Comparison of ENCODE assay signal across 18 cellular contexts in genomic region chr7:1095621-1096155, GRCh38. TPM values are rescaled to one million over a fixed set of nuclear protein-coding genes. Genes with fewer than 3 reads are reported as not detected.
A peak's percentile ranks its signal among the peaks of the same experiment; 100 is the strongest.
DNase-seq lines count a peak whose midpoint lies in the region; ATAC-seq and TF ChIP-seq lines count a peak whose summit lies in the region.
"Had no signal": no experiment of that assay in that cellular context is flagged by ENCODE, and none has a peak within 500 bp of the region (broad histone marks: within the 10 kb centered on the region; RNA-seq: fewer than 3 reads in every experiment).

No MANE protein-coding gene starts in this region.

- H3K4me3 Mint-ChIP-seq in nephron = peak overlapping the region in 1 of 3 experiments; percentile 31
- H3K4me3 Mint-ChIP-seq: immature natural killer cell had no signal

- WGBS in HUES64 = 90% methylated on average over 23 of the region's 23 CpGs
- WGBS in esophagus muscularis mucosa = 76% methylated on average over 16 of the region's 23 CpGs
- 77 to 89% (median 84%) methylated on average over 21 to 23 of the region's 23 CpGs for WGBS in spleen, 5 donors
- WGBS in hepatocyte (ENCODE audit: low lambda C conversion rate, missing lambda C conversion rate) = 78% methylated on average over 23 of the region's 23 CpGs

- no peak for ATAC-seq in GM19324 (IDR thresholded peaks at IDR 0.05; ENCODE audit: low FRiP score, unreplicated experiment)

- POLR2A ChIA-PET in PC-9 (lab: Charles Lee; ENCODE audit: unreplicated experiment) = no interaction called here

- BruUV-seq in PC-9 (replicated peaks; lab: Mats Ljungman, UMichigan) = no TSS peak

- no peaks in the 10 kb centered on the region for H3K9me2 ChIP-seq in PC-9 (ENCODE audit: insufficient read depth)
- no peaks in the 10 kb centered on the region for H3K9me2 ChIP-seq in hepatocyte (replicated peaks; ENCODE audit: insufficient read depth)

- peaks cover 68% of the 10 kb centered on the region for H3K4me1 Mint-ChIP-seq in nephron
- H3K4me1 Mint-ChIP-seq: immature natural killer cell had no signal

- H3K9me3 ChIP-seq in HUES64 (ENCODE audit: insufficient read depth, low read depth, low read length) (no peaks in the 10 kb centered on the region), esophagus muscularis mucosa (no peaks in the 10 kb centered on the region), spleen (no peaks in the 10 kb centered on the region), PC-9 (ENCODE audit: insufficient read depth, low read depth) (no peaks in the 10 kb centered on the region), hepatocyte (ENCODE audit: low read depth) (no peaks in the 10 kb centered on the region)
- H3K9me3 ChIP-seq: pancreas had no signal

- TF ChIP-seq POLR2A in esophagus muscularis mucosa (IDR thresholded peaks at IDR 0.05; ENCODE audit: low read depth) (no peak), spleen (IDR thresholded peaks at IDR 0.05) (no peak)

- H2AFZ ChIP-seq in PC-9 (no peak overlapping the region), hepatocyte (no peak overlapping the region)

- H3K79me2 ChIP-seq in PC-9 (ENCODE audit: low read depth) = 0 out of 2 replicates have a peak, but pooled peaks cover 8% of the 10 kb centered on the region
- H3K79me2 ChIP-seq in hepatocyte = peaks cover 5% of the 10 kb centered on the region

- peak in 1 of 3 experiments; percentile 6 for TF ChIP-seq CTCF in esophagus muscularis mucosa (IDR thresholded peaks at IDR 0.05)
- no peak for TF ChIP-seq CTCF in nephron (IDR thresholded peaks at IDR 0.05; ENCODE audit: unreplicated experiment in 3 of 3)
- TF ChIP-seq CTCF in spleen (IDR thresholded peaks at IDR 0.05 in 8 of 11, conservative IDR thresholded peaks at IDR 0.05 in 3 of 11) = no peak
- TF ChIP-seq CTCF in PC-9 (conservative IDR thresholded peaks at IDR 0.05) = no peak
- no peak for TF ChIP-seq CTCF in hepatocyte (IDR thresholded peaks at IDR 0.05; ENCODE audit: poor library complexity)

- H3K4me3 ChIP-seq in HUES64 (ENCODE audit: low read length) (no peak overlapping the region), esophagus muscularis mucosa (peak overlapping the region; percentile 2 to 20 (median 12)), spleen (peak overlapping the region in 1 of 8 donors; percentile 17), PC-9 (no peak overlapping the region), hepatocyte (no peak overlapping the region)
- H3K4me3 ChIP-seq: pancreas had no signal

- H3K27me3 Mint-ChIP-seq in nephron (ENCODE audit: low read depth) = peaks cover 3% of the 10 kb centered on the region

- CTCF ChIA-PET in PC-9 (lab: Charles Lee) = no interaction called here

- H3K4me2 ChIP-seq in PC-9 (no peak overlapping the region), hepatocyte (no peak overlapping the region)

- H4K20me1 ChIP-seq in PC-9 (ENCODE audit: insufficient read depth) = peaks cover 26% of the 10 kb centered on the region
- no peaks in the 10 kb centered on the region for H4K20me1 ChIP-seq in hepatocyte (ENCODE audit: insufficient read depth, poor library complexity, severe bottlenecking)

- no peaks in the 10 kb centered on the region for H3K9me3 Mint-ChIP-seq in nephron
- H3K9me3 Mint-ChIP-seq: immature natural killer cell had no signal

- peak overlapping the region; percentile 36; the same call in 1 of the 2 replicates for H3K9ac ChIP-seq in HUES64 (ENCODE audit: low read depth, low read length)

- no peaks in the 10 kb centered on the region for H3K27me3 ChIP-seq in HUES64 (ENCODE audit: insufficient read depth, low read length)
- no peaks in the 10 kb centered on the region for H3K27me3 ChIP-seq in esophagus muscularis mucosa
- no peaks in the 10 kb centered on the region for H3K27me3 ChIP-seq in spleen (replicated peaks in 1 of 7)
- H3K27me3 ChIP-seq in PC-9 (ENCODE audit: insufficient read depth, low read depth) = no peaks in the 10 kb centered on the region
- H3K27me3 ChIP-seq in hepatocyte = no peaks in the 10 kb centered on the region
- H3K27me3 ChIP-seq: pancreas had no signal

- H3F3A ChIP-seq in PC-9 (ENCODE audit: insufficient read depth, low read depth) = no peaks in the 10 kb centered on the region

- peak overlapping the region; percentile 57 to 97 (median 92) for H3K27ac Mint-ChIP-seq in nephron
- H3K27ac Mint-ChIP-seq: immature natural killer cell had no signal

- no peak for TF ChIP-seq EP300 in esophagus muscularis mucosa (IDR thresholded peaks at IDR 0.05)

- peaks cover 28% of the 10 kb centered on the region for H3K36me3 Mint-ChIP-seq in nephron (ENCODE audit: low read depth)

- H3K36me3 ChIP-seq in HUES64 (ENCODE audit: insufficient read depth, low read length) (no peaks in the 10 kb centered on the region), esophagus muscularis mucosa (peaks cover 7 to 47% (median 29%) of the 10 kb centered on the region in 4 donors), spleen (peaks cover 0 to 31% (median 8%) of the 10 kb centered on the region in 6 donors), PC-9 (ENCODE audit: low read depth) (no peaks in the 10 kb centered on the region), hepatocyte (replicated peaks; ENCODE audit: insufficient read depth, low read depth) (no peaks in the 10 kb centered on the region)
- H3K36me3 ChIP-seq: pancreas had no signal

- H3K27ac ChIP-seq in HUES64 (ENCODE audit: low read depth, low read length) (no peak overlapping the region), esophagus muscularis mucosa (replicated peaks in 1 of 4) (peak overlapping the region; percentile 1 to 53 (median 38)), spleen (no peak overlapping the region), PC-9 (no peak overlapping the region), hepatocyte (no peak overlapping the region)
- H3K27ac ChIP-seq: pancreas had no signal

- intact Hi-C loops in esophagus muscularis mucosa (cut with DNase I) (no loop called here), spleen (cut with DNase I; ENCODE audit: low total_unique reads) (no loop called here), PC-9 (cut with micrococcal nuclease; ENCODE audit: unreplicated experiment) (no loop called here)

- H3K4me1 ChIP-seq in HUES64 (ENCODE audit: insufficient read depth, low read length) (no peaks in the 10 kb centered on the region), esophagus muscularis mucosa (peaks cover 6 to 22% (median 19%) of the 10 kb centered on the region in 4 donors), spleen (peaks cover 0 to 20% (median 0%) of the 10 kb centered on the region in 6 donors), PC-9 (replicated peaks; ENCODE audit: insufficient read depth) (no peaks in the 10 kb centered on the region), hepatocyte (ENCODE audit: insufficient read depth) (peaks cover 19% of the 10 kb centered on the region)
- H3K4me1 ChIP-seq: pancreas had no signal

- no peak for DNase-seq in esophagus muscularis mucosa (ENCODE audit: extremely low spot score)
- peak; percentile 33 for DNase-seq in spleen
- DNase-seq in PC-9 = no peak
- no peak for DNase-seq in hepatocyte (ENCODE audit: low spot score)
- no peak for DNase-seq in NCI-H2171 treated with DMSO at 0.1 percent for 48 hours (lab: John Stamatoyannopoulos, UW)
- DNase-seq: activated CD4-positive, CD25-positive, alpha-beta regulatory T cell treated with anti-CD3 and anti-CD28 coated beads, Interleukin-2, amount 50 U/mL, for 72 hours; activated naive CD4-positive, alpha-beta T cell; GOT3; immature natural killer cell; NCI-H2081 treated with DMSO at 0.1 percent for 48 hours; RPMI8226; stimulated activated CD4-positive, alpha-beta T cell treated with anti-CD3 and anti-CD28 coated beads, Interleukin-2, amount 100 ng/mL, for 48 hours; stimulated activated CD8-positive, alpha-beta memory T cell treated with anti-CD3 and anti-CD28 coated beads, Interleukin-4, amount 100 ng/mL, for 48 hours had no signal

RNA-seq across cellular contexts. Expression of gene GPER1, which starts 7.8 kb away (rescaled TPM):
- polyA plus RNA-seq in HUES64 (2013, experiment 1 of 2) = 0.40 TPM
- 0.38 TPM for polyA plus RNA-seq in HUES64 (2013, experiment 2 of 2)
- total RNA-seq in esophagus muscularis mucosa = 10 to 100 TPM in 2 of 4 donors, 1 to 10 TPM in 2; 4.6 to 19.9 (median 11.0) TPM
- total RNA-seq in spleen = 10 to 100 TPM in 1 of 7 donors, 1 to 10 TPM in 6; 3.0 to 14.2 (median 6.1) TPM
- polyA plus RNA-seq in spleen = 1 to 10 TPM; 3.7 to 6.4 (median 3.9) TPM
- 0.37 and 0.85 TPM in 2 replicates for total RNA-seq in PC-9 (2021)
- 3.6 and 4.5 TPM in 2 replicates for total RNA-seq in hepatocyte
- polyA plus RNA-seq in hepatocyte = 9.1 and 11.1 TPM in 2 replicates
- total RNA-seq: T-helper 1 cell treated with Interleukin-12 subunit alpha and Interleukin-12 subunit beta and Interleukin-4 antibody, amounts not matched to agents 30 ng/mL and 1 ng/mL, for 36 hours had no signal

RNA-seq across cellular contexts. Expression of gene GPR146, which starts 51.3 kb away (rescaled TPM):
- polyA plus RNA-seq in HUES64 (2013, experiment 1 of 2) = 0.60 TPM
- 1.3 TPM for polyA plus RNA-seq in HUES64 (2013, experiment 2 of 2)
- total RNA-seq in esophagus muscularis mucosa (10 to 100 TPM; 12.5 to 30.8 (median 25.5) TPM), spleen (10 to 100 TPM in 5 of 7 donors, 1 to 10 TPM in 2; 7.1 to 19.2 (median 13.3) TPM), PC-9 (2021) (3.4 and 4.3 TPM in 2 replicates), hepatocyte (5.2 and 6.5 TPM in 2 replicates)
- polyA plus RNA-seq in spleen (1 to 10 TPM; 3.9 to 7.3 (median 5.0) TPM), hepatocyte (2.1 and 2.6 TPM in 2 replicates)

Comparison
In these comparisons a context has a peak if more than half of its experiments do, and no peak if none do; other contexts are left out.
1. H3K27ac ChIP-seq: peak in esophagus muscularis mucosa (4 of 4); none in HUES64 (single experiment), spleen (0 of 8), PC-9 (single experiment) and hepatocyte (single experiment).
2. H3K4me3 ChIP-seq: peak in esophagus muscularis mucosa (4 of 4); none in HUES64 (single experiment), PC-9 (single experiment) and hepatocyte (single experiment).